In genomic region chr16:679808-680624, GRCh38 we compare ENCODE assay signal across 8 cellular contexts. TPM values are rescaled to one million over a fixed set of nuclear protein-coding genes. Genes with fewer than 3 reads are reported as not detected.
A peak's percentile ranks its signal among the peaks of the same experiment; 100 is the strongest.
DNase-seq lines count a peak whose midpoint lies in the region; ATAC-seq and TF ChIP-seq lines count a peak whose summit lies in the region.

Gene STUB1, plus strand, starts transcription at chr16:680410. Its CDS starts 116 bp downstream, at chr16:680526.

- CTCF ChIA-PET in activated CD8-positive, alpha-beta T cell treated with anti-CD3 and anti-CD28 coated beads, Interleukin-2, amount 10 ng/mL, durations not matched to agents 7 days and 5 days (lab: Charles Lee) = interaction anchor here (0.8 to 2.6 kb wide), 3 partner anchors 10 to 90 kb away, joined by 3 to 10 read pairs (median 9); partner anchors contain the start of genes RHOT2 and WDR24

- peaks cover 42% of the 10 kb centered on the region for H3K4me1 Mint-ChIP-seq in activated CD8-positive, alpha-beta T cell treated with anti-CD3 and anti-CD28 coated beads, Interleukin-2, amount 10 ng/mL, durations not matched to agents 7 days and 5 days (ENCODE audit: low read depth)

- DNase-seq in NCI-H82 (lab: John Stamatoyannopoulos, UW) = peak; percentile 96
- peak; percentile 90 for DNase-seq in activated CD8-positive, alpha-beta T cell treated with anti-CD3 and anti-CD28 coated beads, Interleukin-2, amount 10 ng/mL, durations not matched to agents 7 days and 5 days
- DNase-seq in ecto neural progenitor cell (ENCODE audit: low spot score) = peak; percentile 98
- DNase-seq in lower lobe of right lung = peak; percentile 90
- peak; percentile 81 to 93 for DNase-seq in stimulated activated CD4-positive, alpha-beta T cell treated with anti-CD3 and anti-CD28 coated beads, Interleukin-4, amount 100 ng/mL, for 4 hours

- H3K36me3 ChIP-seq in lower lobe of right lung = peaks cover 20% of the 10 kb centered on the region

- H3K27me3 Mint-ChIP-seq in activated CD8-positive, alpha-beta T cell treated with anti-CD3 and anti-CD28 coated beads, Interleukin-2, amount 10 ng/mL, durations not matched to agents 7 days and 5 days (ENCODE audit: low read depth) = peaks cover 4% of the 10 kb centered on the region

- peak within 1 kb of the TSS; percentile 81 for H3K4me3 Mint-ChIP-seq in activated CD8-positive, alpha-beta T cell treated with anti-CD3 and anti-CD28 coated beads, Interleukin-2, amount 10 ng/mL, durations not matched to agents 7 days and 5 days

- intact Hi-C loops in lower lobe of right lung (cut with DNase I) = no loop called here

- H3K4me1 ChIP-seq in lower lobe of right lung = peaks cover 50% of the 10 kb centered on the region

- H3K27ac ChIP-seq in lower lobe of right lung = peak within 1 kb of the TSS; percentile 88

- peak within 1 kb of the TSS; percentile 71 for H3K4me3 ChIP-seq in lower lobe of right lung

- POLR2A ChIA-PET in activated CD8-positive, alpha-beta T cell treated with anti-CD3 and anti-CD28 coated beads, Interleukin-2, amount 10 ng/mL, durations not matched to agents 7 days and 5 days (lab: Charles Lee) = interaction anchor here (0.6 to 2.4 kb wide), 6 partner anchors 9 to 127 kb away, joined by 3 to 15 read pairs (median 4); partner anchors contain the start of genes METTL26, RHOT2 and WDR24

- H3K9me3 Mint-ChIP-seq in activated CD8-positive, alpha-beta T cell treated with anti-CD3 and anti-CD28 coated beads, Interleukin-2, amount 10 ng/mL, durations not matched to agents 7 days and 5 days (ENCODE audit: insufficient read depth) = no peaks in the 10 kb centered on the region

- ATAC-seq in GM18511 (IDR thresholded peaks at IDR 0.05; ENCODE audit: unreplicated experiment) (peak; percentile 51), HG03196 (IDR thresholded peaks at IDR 0.05; ENCODE audit: unreplicated experiment) (peak; percentile 28), lower lobe of right lung (peak; percentile 84 to 88), HG03460 (IDR thresholded peaks at IDR 0.05; ENCODE audit: unreplicated experiment) (no peak)
- ATAC-seq in activated CD8-positive, alpha-beta T cell treated with anti-CD3 and anti-CD28 coated beads, Interleukin-2, amount 10 ng/mL, durations not matched to agents 7 days and 5 days = peak; percentile 41

- peaks cover 11% of the 10 kb centered on the region for H3K27me3 ChIP-seq in lower lobe of right lung (ENCODE audit: low read depth)

- peaks cover 24% of the 10 kb centered on the region for H3K36me3 Mint-ChIP-seq in activated CD8-positive, alpha-beta T cell treated with anti-CD3 and anti-CD28 coated beads, Interleukin-2, amount 10 ng/mL, durations not matched to agents 7 days and 5 days (ENCODE audit: low read depth)

- no peak for TF ChIP-seq CTCF in lower lobe of right lung (IDR thresholded peaks at IDR 0.05)

- H3K9me3 ChIP-seq in lower lobe of right lung = no peaks in the 10 kb centered on the region

- H3K27ac Mint-ChIP-seq in activated CD8-positive, alpha-beta T cell treated with anti-CD3 and anti-CD28 coated beads, Interleukin-2, amount 10 ng/mL, durations not matched to agents 7 days and 5 days = peak within 1 kb of the TSS; percentile 90

RNA-seq across cellular contexts. Expression of gene STUB1, which starts in this region (rescaled TPM):
- 10 to 100 TPM; 80.4 to 86.4 TPM for total RNA-seq in activated CD8-positive, alpha-beta T cell treated with anti-CD3 and anti-CD28 coated beads, Interleukin-2, amount 10 ng/mL, durations not matched to agents 7 days and 5 days
- total RNA-seq in lower lobe of right lung = 86.0 TPM
